In the genomic region with DNA sequence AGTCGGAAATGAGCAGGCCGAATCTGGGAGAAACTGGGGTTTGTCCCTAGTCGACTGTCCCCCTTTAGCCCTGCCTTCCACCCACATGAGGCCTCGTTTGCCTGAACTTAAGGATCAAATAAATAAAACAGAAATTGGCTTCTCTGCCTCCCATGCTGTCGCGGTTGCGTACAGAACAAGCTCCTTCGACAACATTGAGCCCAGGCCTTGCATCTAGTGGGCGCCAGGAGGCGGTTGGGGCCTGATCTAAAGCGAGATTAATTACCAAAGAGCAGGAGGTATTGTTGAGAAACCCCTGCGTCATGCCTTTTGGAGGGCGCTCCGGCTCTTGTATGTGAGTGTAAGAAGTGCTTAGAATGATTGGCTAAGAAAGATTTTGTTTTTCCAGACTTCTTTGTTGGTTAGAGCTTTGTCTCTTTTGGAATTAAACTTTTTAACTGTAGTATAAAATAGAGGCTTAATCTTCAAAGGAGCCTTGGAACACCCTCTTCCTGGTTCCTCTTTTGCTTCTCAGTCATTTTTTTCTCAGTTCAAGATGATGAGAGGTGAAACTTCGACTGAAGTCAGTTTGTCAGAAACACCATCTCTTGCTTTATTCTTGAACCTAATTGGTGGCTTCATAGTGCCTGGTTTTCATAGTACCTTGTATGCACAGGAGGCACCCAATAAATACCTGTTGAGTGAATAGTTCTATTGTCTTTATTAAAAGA, we compare ENCODE assay signal across 8 cellular contexts. TPM values are rescaled to one million over a fixed set of nuclear protein-coding genes. Genes with fewer than 3 reads are reported as not detected.
DNase-seq lines count a peak whose midpoint lies in the region; ATAC-seq and TF ChIP-seq lines count a peak whose summit lies in the region.

No MANE protein-coding gene starts in this region.

- no peaks in the 10 kb centered on the region for H3K27me3 ChIP-seq in GM23248 (replicated peaks; ENCODE audit: insufficient read depth)
- H3K27me3 ChIP-seq in Karpas-422 (ENCODE audit: low read length): no peaks in the 10 kb centered on the region
- H3K27me3 ChIP-seq in osteoblast (ENCODE audit: insufficient read depth, low read length): no peaks in the 10 kb centered on the region
- H3K27me3 ChIP-seq in thoracic aorta (replicated peaks; ENCODE audit: insufficient read depth): no peaks in the 10 kb centered on the region

- H3K9me3 ChIP-seq in GM23248 (ENCODE audit: low read depth): no peaks in the 10 kb centered on the region
- no peaks in the 10 kb centered on the region for H3K9me3 ChIP-seq in Karpas-422 (ENCODE audit: low read length)
- H3K9me3 ChIP-seq in osteoblast (ENCODE audit: low read depth, low read length): no peaks in the 10 kb centered on the region
- no peaks in the 10 kb centered on the region for H3K9me3 ChIP-seq in thoracic aorta

- H3K9ac ChIP-seq in GM23248: peak overlapping the region; percentile 97
- H3K9ac ChIP-seq in Karpas-422 (ENCODE audit: low read length): peak overlapping the region; percentile 91

- H3K9me2 ChIP-seq in GM23248 (ENCODE audit: insufficient read depth): no peaks in the 10 kb centered on the region
- no peaks in the 10 kb centered on the region for H3K9me2 ChIP-seq in Karpas-422 (replicated peaks; ENCODE audit: insufficient read depth, low read length)

- H3K4me3 ChIP-seq in GM23248 (peak overlapping the region; percentile 86), Karpas-422 (ENCODE audit: low read length) (peak overlapping the region; percentile 93), osteoblast (ENCODE audit: insufficient read depth, low read length) (peak overlapping the region; percentile 97), thoracic aorta (peak overlapping the region; percentile 87)

- peaks cover 4% of the 10 kb centered on the region for H3F3A ChIP-seq in GM23248 (ENCODE audit: insufficient read depth)

- peak; percentile 71 for TF ChIP-seq CTCF in osteoblast (IDR thresholded peaks at IDR 0.05; ENCODE audit: extremely low read depth, low read depth, low read length)
- no peak for TF ChIP-seq CTCF in thoracic aorta (IDR thresholded peaks at IDR 0.05)

- ATAC-seq in thoracic aorta (ENCODE audit: insufficient number of reproducible peaks, low FRiP score, low read depth): peak; percentile 45

- H2AFZ ChIP-seq in GM23248 (peak overlapping the region; percentile 78), Karpas-422 (ENCODE audit: low read length) (no peak overlapping the region), osteoblast (ENCODE audit: low read length) (peak overlapping the region; percentile 86)

- H4K20me1 ChIP-seq in GM23248 (ENCODE audit: insufficient read depth) (no peaks in the 10 kb centered on the region), Karpas-422 (ENCODE audit: insufficient read depth, low read depth, low read length) (0 out of 2 replicates have a peak, but pooled peaks cover 5% of the 10 kb centered on the region), osteoblast (ENCODE audit: insufficient read depth, low read length) (peaks cover 30% of the 10 kb centered on the region)

- H3K27ac ChIP-seq in GM23248: peak overlapping the region; percentile 92
- H3K27ac ChIP-seq in Karpas-422 (ENCODE audit: low read length): peak overlapping the region; percentile 59
- peak overlapping the region; percentile 97 for H3K27ac ChIP-seq in osteoblast (ENCODE audit: low read depth, low read length)
- H3K27ac ChIP-seq in thoracic aorta: peak overlapping the region; percentile 89 to 98

- H3K4me1 ChIP-seq in GM23248 (ENCODE audit: insufficient read depth) (peaks cover 12% of the 10 kb centered on the region), Karpas-422 (ENCODE audit: low read length) (peaks cover 14% of the 10 kb centered on the region), osteoblast (ENCODE audit: insufficient read depth, low read length) (peaks cover 9% of the 10 kb centered on the region), thoracic aorta (ENCODE audit: control insufficient read depth in 1 of 2, low read depth in 2 of 2) (peaks cover 26 to 46% of the 10 kb centered on the region in 2 donors)

- WGBS in GM23248 (ENCODE audit: low coverage in 1 of 2, low lambda C conversion rate in 2 of 2, missing lambda C conversion rate in 2 of 2), 2 experiments: 2% methylated on average over 15 of the region's 15 CpGs

- H3K79me2 ChIP-seq in GM23248 (ENCODE audit: insufficient read depth): peaks cover 56% of the 10 kb centered on the region
- peaks cover 57% of the 10 kb centered on the region for H3K79me2 ChIP-seq in Karpas-422 (ENCODE audit: low read length)
- peaks cover 59% of the 10 kb centered on the region for H3K79me2 ChIP-seq in osteoblast (ENCODE audit: insufficient read depth, low read length)

- H3K4me2 ChIP-seq in GM23248 (ENCODE audit: unreplicated experiment): peak overlapping the region; percentile 86
- peak overlapping the region; percentile 97 for H3K4me2 ChIP-seq in Karpas-422 (ENCODE audit: low read depth, low read length, poor library complexity, severe bottlenecking)
- peak overlapping the region; percentile 98 for H3K4me2 ChIP-seq in osteoblast (ENCODE audit: insufficient read depth, low read length)

- in situ Hi-C loops in GM23248 (cut with MboI): loop anchor here (10.0 to 25.0 kb wide), 2 partner anchors 160 to 303 kb away; a partner anchor contains a TSS

- H3K36me3 ChIP-seq in GM23248 (ENCODE audit: low read depth) (no peaks in the 10 kb centered on the region), Karpas-422 (ENCODE audit: insufficient read depth, low read length) (peaks cover 20% of the 10 kb centered on the region; the same call in 1 of the 2 replicates), osteoblast (ENCODE audit: insufficient read depth, low read length) (peaks cover 19% of the 10 kb centered on the region), thoracic aorta (no peaks in the 10 kb centered on the region)

- DNase-seq in EL (peak; percentile 88), GM23248 (peak; percentile 97), Karpas-422 (peak; percentile 91), SK-N-DZ (ENCODE audit: low spot score) (peak; percentile 88), glomerular visceral epithelial cell (ENCODE audit: extremely low spot score) (peak; percentile 73), osteoblast (ENCODE audit: insufficient read length, low spot score, missing footprints) (peak; percentile 96), thoracic aorta (ENCODE audit: low spot score) (peak; percentile 62)
- peak; percentile 81 for DNase-seq in activated naive CD4-positive, alpha-beta T cell treated with anti-CD3 and anti-CD28 coated beads, Interleukin-2, amount 50 U/mL, for 16 hours

RNA-seq across cellular contexts. Expression of a gene that starts 0.8 kb away (rescaled TPM):
- 175 and 204 TPM in 2 replicates for total RNA-seq in GM23248 (2014; rRNA removed; shearing (Covaris generic))
- polyA plus RNA-seq in GM23248 (2016; fragmentation: Nextera tagmentation; extraction: Ambion mirVana): 675 and 702 TPM in 2 replicates
- total RNA-seq in Karpas-422 (2014; rRNA removed; shearing (Covaris generic); ENCODE audit: low replicate concordance): 78.4 and 134 TPM in 2 replicates
- polyA plus RNA-seq in SK-N-DZ (2014; cell fraction: cytosol; rRNA removed): 110 and 112 TPM in 2 replicates
- polyA plus RNA-seq in SK-N-DZ (2014; cell fraction: nucleus; rRNA removed): 64.3 and 66.7 TPM in 2 replicates
- total RNA-seq in osteoblast (177 and 181 TPM in 2 replicates), thoracic aorta (100 to 1,000 TPM; 117 to 123 TPM)

RNA-seq across cellular contexts. Expression of a gene that starts 25.2 kb away (rescaled TPM):
- total RNA-seq in GM23248 (2014; rRNA removed; shearing (Covaris generic)): 24.3 and 30.7 TPM in 2 replicates
- 102 and 104 TPM in 2 replicates for polyA plus RNA-seq in GM23248 (2016; fragmentation: Nextera tagmentation; extraction: Ambion mirVana)
- 17.0 and 18.5 TPM in 2 replicates for total RNA-seq in Karpas-422 (2014; rRNA removed; shearing (Covaris generic); ENCODE audit: low replicate concordance)
- 85.7 and 94.4 TPM in 2 replicates for polyA plus RNA-seq in SK-N-DZ (2014; cell fraction: cytosol; rRNA removed)
- polyA plus RNA-seq in SK-N-DZ (2014; cell fraction: nucleus; rRNA removed): 57.8 and 73.1 TPM in 2 replicates
- 40.4 and 43.8 TPM in 2 replicates for total RNA-seq in osteoblast
- 1 to 10 TPM; 7.2 to 9.9 TPM for total RNA-seq in thoracic aorta

Comparison
In these comparisons a context has a peak if more than half of its experiments do, and no peak if none do; other contexts are left out.
1. Peak in every context shown above with its lines: DNase-seq, ATAC-seq, H3K4me3 ChIP-seq and H3K27ac ChIP-seq.